In genomic region chr5:78593465-78593864, GRCh38 we compare ENCODE assay signal across 19 cellular contexts. TPM values are rescaled to one million over a fixed set of nuclear protein-coding genes. Genes with fewer than 3 reads are reported as not detected.
A peak's percentile ranks its signal among the peaks of the same experiment; 100 is the strongest.
DNase-seq lines count a peak whose midpoint lies in the region; ATAC-seq and TF ChIP-seq lines count a peak whose summit lies in the region.
"Had no signal": no experiment of that assay in that cellular context is flagged by ENCODE, and none has a peak within 500 bp of the region (broad histone marks: within the 10 kb centered on the region; RNA-seq: fewer than 3 reads in every experiment).

No MANE protein-coding gene starts in this region.

- H3K79me2 ChIP-seq in OCI-LY1 (ENCODE audit: insufficient read depth, low read length) = no peaks in the 10 kb centered on the region

- no peaks in the 10 kb centered on the region for H3K9me2 ChIP-seq in OCI-LY1 (ENCODE audit: low read depth, low read length)

- H3K27ac ChIP-seq in OCI-LY1 (ENCODE audit: low read depth, low read length, poor library complexity, severe bottlenecking) (no peak overlapping the region), esophagus muscularis mucosa (replicated peaks in 1 of 4) (peak overlapping the region; percentile 9 to 81 (median 75)), rectal smooth muscle tissue (ENCODE audit: low read depth, low read length) (peak overlapping the region; percentile 74)

- ATAC-seq in HG02678 (IDR thresholded peaks at IDR 0.05; ENCODE audit: unreplicated experiment) = no peak
- ATAC-seq: activated T-cell treated with anti-CD3 and anti-CD28 coated beads, Interleukin-2, amount 50 U/mL, for 4 hours; foreskin keratinocyte; stimulated activated naive CD8-positive, alpha-beta T cell treated with anti-CD3 and anti-CD28 coated beads, Interleukin-15, Interleukin-2, amounts not matched to agents 100 U/mL and 50 U/mL, for 24 hours had no signal

- DNase-seq in Calu3 = no peak
- no peak for DNase-seq in esophagus muscularis mucosa (ENCODE audit: extremely low spot score)
- DNase-seq in GM19238 (ENCODE audit: insufficient read length, low spot score) = no peak
- DNase-seq in activated T-cell treated with anti-CD3 and anti-CD28 coated beads, Interleukin-2, amount 50 U/mL, for 24 hours = no peak
- no peak for DNase-seq in activated T-helper 2 cell treated with anti-CD3 and anti-CD28 coated beads, Interferon-gamma antibody, Interleukin-2, Interleukin-4, amounts not matched to agents 10 μg/mL and 5 μg/mL and 100 μg/mL, durations not matched to agents 14 hours and 24 hours and 36 hours (ENCODE audit: low spot score)
- DNase-seq: activated CD4-positive, alpha-beta T cell treated with anti-CD3 and anti-CD28 coated beads, Interleukin-2, amount 50 U/mL, for 4 hours; activated naive CD8-positive, alpha-beta T cell treated with anti-CD3 and anti-CD28 coated beads for 36 hours; activated T-cell treated with anti-CD3 and anti-CD28 coated beads, Interleukin-2, amount 50 U/mL, for 4 hours; caudate nucleus; foreskin keratinocyte; HCEC 1CT; mesendoderm; NCI-H2171 treated with DMSO at 0.1 percent for 48 hours; nucleus accumbens; small intestine; stimulated activated naive CD8-positive, alpha-beta T cell treated with anti-CD3 and anti-CD28 coated beads, Interleukin-15, Interleukin-2, amounts not matched to agents 100 U/mL and 50 U/mL, for 24 hours had no signal

- H3K9me3 ChIP-seq in OCI-LY1 (ENCODE audit: low read length) (no peaks in the 10 kb centered on the region), esophagus muscularis mucosa (no peaks in the 10 kb centered on the region)

- CTCF ChIA-PET in Calu3 (lab: Charles Lee) = interaction anchor here (1.3 to 1.4 kb wide), 2 partner anchors 24 to 48 kb away, joined by 3 read pairs; no protein-coding TSS in a partner anchor

- H4K20me1 ChIP-seq in OCI-LY1 (ENCODE audit: insufficient read depth, low read length) = no peaks in the 10 kb centered on the region

- no peaks in the 10 kb centered on the region for H3K9me3 Mint-ChIP-seq in Calu3 (ENCODE audit: low read depth, unreplicated experiment)
- H3K9me3 Mint-ChIP-seq in activated T-cell treated with anti-CD3 and anti-CD28 coated beads, Interleukin-2, amount 50 U/mL, for 24 hours = no peaks in the 10 kb centered on the region
- H3K9me3 Mint-ChIP-seq in activated T-helper 2 cell treated with anti-CD3 and anti-CD28 coated beads, Interferon-gamma antibody, Interleukin-2, Interleukin-4, amounts not matched to agents 10 μg/mL and 5 μg/mL and 100 μg/mL, durations not matched to agents 14 hours and 24 hours and 36 hours = no peaks in the 10 kb centered on the region
- H3K9me3 Mint-ChIP-seq: activated naive CD8-positive, alpha-beta T cell treated with anti-CD3 and anti-CD28 coated beads for 36 hours; activated T-cell treated with anti-CD3 and anti-CD28 coated beads, Interleukin-2, amount 50 U/mL, for 4 hours had no signal

- H3K9ac ChIP-seq in OCI-LY1 (ENCODE audit: low read length) (no peak overlapping the region), rectal smooth muscle tissue (ENCODE audit: low read length) (no peak overlapping the region)

- H2AFZ ChIP-seq in OCI-LY1 (ENCODE audit: low read length) = no peak overlapping the region

- TF ChIP-seq CTCF in Calu3 (IDR thresholded peaks at IDR 0.05; ENCODE audit: unreplicated experiment) (no peak), OCI-LY1 (IDR thresholded peaks at IDR 0.05; ENCODE audit: low read length) (no peak), esophagus muscularis mucosa (IDR thresholded peaks at IDR 0.05) (no peak)

- no peak for TF ChIP-seq POLR2A in esophagus muscularis mucosa (IDR thresholded peaks at IDR 0.05; ENCODE audit: low read depth)

- TF ChIP-seq EP300 in esophagus muscularis mucosa (IDR thresholded peaks at IDR 0.05) = no peak

- H3K36me3 ChIP-seq in OCI-LY1 (ENCODE audit: insufficient read depth, low read length) = peaks cover 27% of the 10 kb centered on the region; the same call in 1 of the 2 replicates
- H3K36me3 ChIP-seq in esophagus muscularis mucosa = no peaks in the 10 kb centered on the region
- H3K36me3 ChIP-seq in rectal smooth muscle tissue (ENCODE audit: control insufficient read depth, insufficient read depth, low read length) = no peaks in the 10 kb centered on the region

- H3K27me3 Mint-ChIP-seq in Calu3 (ENCODE audit: unreplicated experiment) = no peaks in the 10 kb centered on the region
- H3K27me3 Mint-ChIP-seq in activated T-cell treated with anti-CD3 and anti-CD28 coated beads, Interleukin-2, amount 50 U/mL, for 24 hours = peaks cover 18% of the 10 kb centered on the region
- H3K27me3 Mint-ChIP-seq in activated T-helper 2 cell treated with anti-CD3 and anti-CD28 coated beads, Interferon-gamma antibody, Interleukin-2, Interleukin-4, amounts not matched to agents 10 μg/mL and 5 μg/mL and 100 μg/mL, durations not matched to agents 14 hours and 24 hours and 36 hours (ENCODE audit: low read depth) = peaks cover 11% of the 10 kb centered on the region
- H3K27me3 Mint-ChIP-seq: activated naive CD8-positive, alpha-beta T cell treated with anti-CD3 and anti-CD28 coated beads for 36 hours had no signal

- peaks cover 76% of the 10 kb centered on the region for H3K4me1 Mint-ChIP-seq in Calu3 (ENCODE audit: low read depth, unreplicated experiment)
- no peaks in the 10 kb centered on the region for H3K4me1 Mint-ChIP-seq in activated T-cell treated with anti-CD3 and anti-CD28 coated beads, Interleukin-2, amount 50 U/mL, for 24 hours (ENCODE audit: low read depth)
- no peaks in the 10 kb centered on the region for H3K4me1 Mint-ChIP-seq in activated T-helper 2 cell treated with anti-CD3 and anti-CD28 coated beads, Interferon-gamma antibody, Interleukin-2, Interleukin-4, amounts not matched to agents 10 μg/mL and 5 μg/mL and 100 μg/mL, durations not matched to agents 14 hours and 24 hours and 36 hours (ENCODE audit: low read depth)
- H3K4me1 Mint-ChIP-seq: activated naive CD8-positive, alpha-beta T cell treated with anti-CD3 and anti-CD28 coated beads for 36 hours had no signal

- WGBS in esophagus muscularis mucosa = 80% methylated on average over 2 of the region's 2 CpGs

- intact Hi-C loops in Calu3 (cut with micrococcal nuclease; ENCODE audit: unreplicated experiment) = no loop called here
- intact Hi-C loops in esophagus muscularis mucosa (cut with DNase I) = no loop called here
- intact Hi-C loops in activated T-helper 2 cell treated with anti-CD3 and anti-CD28 coated beads, Interferon-gamma antibody, Interleukin-2, Interleukin-4, amounts not matched to agents 10 μg/mL and 5 μg/mL and 100 μg/mL, durations not matched to agents 14 hours and 24 hours and 36 hours (cut with micrococcal nuclease) = no loop called here

- no peak overlapping the region for H3K4me3 Mint-ChIP-seq in Calu3 (ENCODE audit: low read depth, unreplicated experiment)
- H3K4me3 Mint-ChIP-seq in activated T-cell treated with anti-CD3 and anti-CD28 coated beads, Interleukin-2, amount 50 U/mL, for 24 hours = no peak overlapping the region
- H3K4me3 Mint-ChIP-seq in activated T-helper 2 cell treated with anti-CD3 and anti-CD28 coated beads, Interferon-gamma antibody, Interleukin-2, Interleukin-4, amounts not matched to agents 10 μg/mL and 5 μg/mL and 100 μg/mL, durations not matched to agents 14 hours and 24 hours and 36 hours (ENCODE audit: low read depth) = no peak overlapping the region
- H3K4me3 Mint-ChIP-seq: activated naive CD8-positive, alpha-beta T cell treated with anti-CD3 and anti-CD28 coated beads for 36 hours; activated T-cell treated with anti-CD3 and anti-CD28 coated beads, Interleukin-2, amount 50 U/mL, for 4 hours had no signal

- peaks cover 22% of the 10 kb centered on the region for H3K36me3 Mint-ChIP-seq in Calu3 (ENCODE audit: insufficient read depth, unreplicated experiment)
- H3K36me3 Mint-ChIP-seq in activated T-cell treated with anti-CD3 and anti-CD28 coated beads, Interleukin-2, amount 50 U/mL, for 24 hours (ENCODE audit: low read depth) = no peaks in the 10 kb centered on the region
- no peaks in the 10 kb centered on the region for H3K36me3 Mint-ChIP-seq in activated T-helper 2 cell treated with anti-CD3 and anti-CD28 coated beads, Interferon-gamma antibody, Interleukin-2, Interleukin-4, amounts not matched to agents 10 μg/mL and 5 μg/mL and 100 μg/mL, durations not matched to agents 14 hours and 24 hours and 36 hours (ENCODE audit: low read depth)
- H3K36me3 Mint-ChIP-seq: activated naive CD8-positive, alpha-beta T cell treated with anti-CD3 and anti-CD28 coated beads for 36 hours had no signal

- no TSS peak for BruUV-seq in Calu3 (replicated peaks; lab: Mats Ljungman, UMichigan)

- peak overlapping the region; percentile 14; the same call in 1 of the 2 replicates for H3K4me2 ChIP-seq in OCI-LY1 (ENCODE audit: low read length)

- H3F3A ChIP-seq in OCI-LY1 (ENCODE audit: insufficient read depth, low read length) = no peaks in the 10 kb centered on the region

- no peak overlapping the region for H3K4me3 ChIP-seq in OCI-LY1 (ENCODE audit: low read depth, low read length, poor library complexity, severe bottlenecking)
- H3K4me3 ChIP-seq in esophagus muscularis mucosa = no peak overlapping the region
- H3K4me3 ChIP-seq in rectal smooth muscle tissue (ENCODE audit: low read length) = no peak overlapping the region

- H3K27me3 ChIP-seq in OCI-LY1 (ENCODE audit: insufficient read depth, low read length) (no peaks in the 10 kb centered on the region), esophagus muscularis mucosa (no peaks in the 10 kb centered on the region), rectal smooth muscle tissue (ENCODE audit: control insufficient read depth, insufficient read depth, low read length) (no peaks in the 10 kb centered on the region)
- H3K27me3 ChIP-seq: foreskin keratinocyte had no signal

- peak overlapping the region; percentile 96 for H3K27ac Mint-ChIP-seq in Calu3 (ENCODE audit: unreplicated experiment)
- H3K27ac Mint-ChIP-seq in activated T-cell treated with anti-CD3 and anti-CD28 coated beads, Interleukin-2, amount 50 U/mL, for 24 hours = no peak overlapping the region
- H3K27ac Mint-ChIP-seq in activated T-helper 2 cell treated with anti-CD3 and anti-CD28 coated beads, Interferon-gamma antibody, Interleukin-2, Interleukin-4, amounts not matched to agents 10 μg/mL and 5 μg/mL and 100 μg/mL, durations not matched to agents 14 hours and 24 hours and 36 hours = no peak overlapping the region
- H3K27ac Mint-ChIP-seq: activated naive CD8-positive, alpha-beta T cell treated with anti-CD3 and anti-CD28 coated beads for 36 hours had no signal

- H3K4me1 ChIP-seq in OCI-LY1 (ENCODE audit: insufficient read depth, low read length, severe bottlenecking) (peaks cover 37% of the 10 kb centered on the region), esophagus muscularis mucosa (peaks cover 40 to 85% (median 80%) of the 10 kb centered on the region in 4 donors), rectal smooth muscle tissue (ENCODE audit: control insufficient read depth, insufficient read depth, low read length) (peaks cover 51% of the 10 kb centered on the region)

RNA-seq across cellular contexts. Expression of gene LHFPL2, which starts 55.1 kb away (rescaled TPM):
- total RNA-seq in Calu3 (2022) (30.9 and 43.6 TPM in 2 replicates), esophagus muscularis mucosa (10 to 100 TPM; 24.1 to 40.9 (median 28.1) TPM)
- total RNA-seq in activated T-helper 2 cell treated with anti-CD3 and anti-CD28 coated beads, Interferon-gamma antibody, Interleukin-2, Interleukin-4, amounts not matched to agents 10 μg/mL and 5 μg/mL and 100 μg/mL, durations not matched to agents 14 hours and 24 hours and 36 hours = 0.09 and 0.16 TPM in 2 replicates

Comparison
In these comparisons a context has a peak if more than half of its experiments do, and no peak if none do; other contexts are left out.
1. RNA of gene LHFPL2, which starts 55.1 kb away (total RNA-seq): 30.9 to 43.6 TPM in Calu3 and 24.1 to 40.9 TPM in esophagus muscularis mucosa; 0.09 to 0.16 TPM in activated T-helper 2 cell treated with anti-CD3 and anti-CD28 coated beads, Interferon-gamma antibody, Interleukin-2, Interleukin-4, amounts not matched to agents 10 μg/mL and 5 μg/mL and 100 μg/mL, durations not matched to agents 14 hours and 24 hours and 36 hours; every median in the first group is over 10 times any median in the second.